Comparison of ENCODE assay signal across 26 cellular contexts in genomic region chr12:125256537-125256936, GRCh38.
"Had no signal": no experiment of that assay in that cellular context is flagged by ENCODE, and none has a peak within 500 bp of the region (broad histone marks: within the 10 kb centered on the region; RNA-seq: fewer than 3 reads in every experiment).

No MANE protein-coding gene starts in this region.

- DNase-seq: activated B cell treated with CpG ODN at 0.5 μM for 24 hours; activated CD4-positive, alpha-beta memory T cell treated with anti-CD3 and anti-CD28 coated beads, Interleukin-2, amount 10 ng/mL, durations not matched to agents 7 days and 5 days; activated CD4-positive, alpha-beta T cell treated with anti-CD3 and anti-CD28 coated beads for 36 hours; activated CD4-positive, alpha-beta T cell treated with anti-CD3 and anti-CD28 coated beads for 48 hours; activated CD4-positive, alpha-beta T cell treated with anti-CD3 and anti-CD28 coated beads, Interleukin-2, amount 10 ng/mL, durations not matched to agents 7 days and 5 days; activated CD4-positive, alpha-beta T cell treated with anti-CD3 and anti-CD28 coated beads, Interleukin-2, amount 50 U/mL, for 48 hours; activated CD4-positive, CD25-positive, alpha-beta regulatory T cell treated with anti-CD3 and anti-CD28 coated beads, Interleukin-2, amount 50 U/mL, for 72 hours; activated CD8-positive, alpha-beta memory T cell treated with anti-CD3 and anti-CD28 coated beads for 24 hours; activated CD8-positive, alpha-beta memory T cell treated with anti-CD3 and anti-CD28 coated beads, Interleukin-2, amount 10 ng/mL, durations not matched to agents 7 days and 5 days; activated CD8-positive, alpha-beta memory T cell treated with anti-CD3 and anti-CD28 coated beads, Interleukin-2, amount 50 U/mL, for 48 hours; activated CD8-positive, alpha-beta T cell treated with anti-CD3 and anti-CD28 coated beads, Interleukin-2, amount 10 ng/mL, durations not matched to agents 7 days and 5 days; activated effector memory CD4-positive, alpha-beta T cell treated with Interleukin-2 at 50 U/mL for 16 hours; activated gamma-delta T cell; activated naive CD4-positive, alpha-beta T cell treated with anti-CD3 and anti-CD28 coated beads, Interleukin-2, amount 10 ng/mL, durations not matched to agents 7 days and 5 days; activated naive CD4-positive, alpha-beta T cell treated with Interleukin-2 at 50 U/mL for 16 hours; activated naive CD8-positive, alpha-beta T cell treated with anti-CD3 and anti-CD28 coated beads, Interleukin-2, amount 10 ng/mL, durations not matched to agents 7 days and 5 days; activated naive CD8-positive, alpha-beta T cell treated with anti-CD3 and anti-CD28 coated beads, Interleukin-2, amount 50 U/mL, for 24 hours; activated T-cell treated with anti-CD3 and anti-CD28 coated beads, Interleukin-2, amount 50 U/mL, for 24 hours; activated T-cell treated with anti-CD3 and anti-CD28 coated beads, Interleukin-2, amount 50 U/mL, for 48 hours; amygdala; anterior cingulate cortex; caudate nucleus; cerebellar nuclear complex; colonic mucosa; T-helper 2 cell; T-helper 9 cell had no signal

- ATAC-seq: activated CD4-positive, alpha-beta T cell treated with anti-CD3 and anti-CD28 coated beads for 36 hours; activated CD8-positive, alpha-beta memory T cell treated with anti-CD3 and anti-CD28 coated beads, Interleukin-2, amount 10 ng/mL, durations not matched to agents 7 days and 5 days; activated CD8-positive, alpha-beta T cell treated with anti-CD3 and anti-CD28 coated beads, Interleukin-2, amount 10 ng/mL, durations not matched to agents 7 days and 5 days; activated naive CD8-positive, alpha-beta T cell treated with anti-CD3 and anti-CD28 coated beads, Interleukin-2, amount 50 U/mL, for 24 hours had no signal
